1 cellular context compared by ENCODE assay signal in the genomic region with DNA sequence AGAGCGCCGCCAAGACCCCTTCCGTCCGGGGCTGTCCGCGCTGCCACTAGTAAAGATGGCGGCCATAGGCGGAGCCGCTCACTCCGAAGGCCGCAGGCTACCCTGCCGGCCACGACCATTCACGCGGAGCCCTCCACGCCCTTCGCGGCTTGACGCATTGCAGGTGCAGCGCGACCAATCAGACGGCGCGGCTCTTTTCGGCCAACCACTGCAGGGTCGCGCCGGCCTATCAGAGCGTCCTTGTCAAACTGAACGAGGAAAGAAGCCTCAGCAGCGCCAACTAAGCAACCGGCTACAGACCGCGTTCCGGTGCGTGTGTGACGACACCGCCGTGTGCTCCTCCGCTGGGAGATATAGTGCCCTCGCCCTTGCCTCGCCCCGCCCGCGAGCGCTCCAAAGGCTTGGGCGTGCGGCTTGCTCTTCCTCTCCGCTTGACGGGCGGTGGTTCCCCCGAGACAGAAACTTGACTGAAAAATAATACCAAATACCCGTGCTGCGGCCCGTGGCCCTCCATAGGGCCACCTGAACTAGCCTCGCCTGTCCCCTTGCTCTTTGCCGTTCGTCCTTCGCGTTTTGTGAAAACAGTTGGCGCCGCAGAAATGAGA.
TF ChIP-seq lines count a peak whose summit lies in the region.

No MANE protein-coding gene starts in this region.

TF ChIP-seq in SK-N-SH, 30 proteins besides CTCF, POLR2A, EP300 and RAD21 (continued from another document):
- no peak for TF ChIP-seq EZH2phosphoT487 (IDR thresholded peaks at IDR 0.05; ENCODE audit: borderline replicate concordance, low read depth)
- TF ChIP-seq IRF3 (IDR thresholded peaks at IDR 0.05; ENCODE audit: low read depth, low read length) = peak; percentile 60
- peak; percentile 58 for TF ChIP-seq GABPA (IDR thresholded peaks at IDR 0.05; ENCODE audit: low read depth)
- peak; percentile 76 for TF ChIP-seq MXI1 (IDR thresholded peaks at IDR 0.05; ENCODE audit: low read depth, low read length)
- TF ChIP-seq FOXJ3 (CRISPR knock-in tag; IDR thresholded peaks at IDR 0.05) = peak; percentile 57; the same call in 1 of the 2 replicates
- TF ChIP-seq, protein P1, sequence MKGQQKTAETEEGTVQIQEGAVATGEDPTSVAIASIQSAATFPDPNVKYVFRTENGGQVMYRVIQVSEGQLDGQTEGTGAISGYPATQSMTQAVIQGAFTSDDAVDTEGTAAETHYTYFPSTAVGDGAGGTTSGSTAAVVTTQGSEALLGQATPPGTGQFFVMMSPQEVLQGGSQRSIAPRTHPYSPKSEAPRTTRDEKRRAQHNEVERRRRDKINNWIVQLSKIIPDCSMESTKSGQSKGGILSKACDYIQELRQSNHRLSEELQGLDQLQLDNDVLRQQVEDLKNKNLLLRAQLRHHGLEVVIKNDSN (IDR thresholded peaks at IDR 0.05; ENCODE audit: borderline replicate concordance, low read depth) = peak; percentile 57
- peak; percentile 86 for TF ChIP-seq ELF1 (IDR thresholded peaks at IDR 0.05)
- TF ChIP-seq, protein P2, sequence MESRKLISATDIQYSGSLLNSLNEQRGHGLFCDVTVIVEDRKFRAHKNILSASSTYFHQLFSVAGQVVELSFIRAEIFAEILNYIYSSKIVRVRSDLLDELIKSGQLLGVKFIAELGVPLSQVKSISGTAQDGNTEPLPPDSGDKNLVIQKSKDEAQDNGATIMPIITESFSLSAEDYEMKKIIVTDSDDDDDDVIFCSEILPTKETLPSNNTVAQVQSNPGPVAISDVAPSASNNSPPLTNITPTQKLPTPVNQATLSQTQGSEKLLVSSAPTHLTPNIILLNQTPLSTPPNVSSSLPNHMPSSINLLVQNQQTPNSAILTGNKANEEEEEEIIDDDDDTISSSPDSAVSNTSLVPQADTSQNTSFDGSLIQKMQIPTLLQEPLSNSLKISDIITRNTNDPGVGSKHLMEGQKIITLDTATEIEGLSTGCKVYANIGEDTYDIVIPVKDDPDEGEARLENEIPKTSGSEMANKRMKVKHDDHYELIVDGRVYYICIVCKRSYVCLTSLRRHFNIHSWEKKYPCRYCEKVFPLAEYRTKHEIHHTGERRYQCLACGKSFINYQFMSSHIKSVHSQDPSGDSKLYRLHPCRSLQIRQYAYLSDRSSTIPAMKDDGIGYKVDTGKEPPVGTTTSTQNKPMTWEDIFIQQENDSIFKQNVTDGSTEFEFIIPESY (IDR thresholded peaks at IDR 0.05; ENCODE audit: borderline replicate concordance, low read depth) = peak; percentile 62; the same call in 1 of the 2 replicates
- TF ChIP-seq SIN3A (IDR thresholded peaks at IDR 0.05; ENCODE audit: borderline replicate concordance, low read depth, low read length) = peak; percentile 75; the same call in 1 of the 2 replicates
- TF ChIP-seq RXRA (IDR thresholded peaks at IDR 0.05; ENCODE audit: borderline replicate concordance, low read depth) = no peak
- no peak for TF ChIP-seq SMC3 (IDR thresholded peaks at IDR 0.05; ENCODE audit: low read depth, low read length)
- TF ChIP-seq GATA2 (CRISPR knock-in tag; IDR thresholded peaks at IDR 0.05) = no peak
- TF ChIP-seq TCF12 (IDR thresholded peaks at IDR 0.05) = peak; percentile 53
- TF ChIP-seq PBX3 (IDR thresholded peaks at IDR 0.05) = peak; percentile 92
- peak; percentile 87 for TF ChIP-seq FOXM1 (IDR thresholded peaks at IDR 0.05; ENCODE audit: low read depth)
- peak; percentile 47; the same call in 1 of the 2 replicates for TF ChIP-seq TEAD4 (IDR thresholded peaks at IDR 0.05; ENCODE audit: borderline replicate concordance, insufficient read depth)
- peak; percentile 80 for TF ChIP-seq POLR2AphosphoS5 (IDR thresholded peaks at IDR 0.05; ENCODE audit: low read depth, low read length)
- TF ChIP-seq TAF1 (IDR thresholded peaks at IDR 0.05; ENCODE audit: borderline replicate concordance, low read depth, low read length) = peak; percentile 89
- TF ChIP-seq MAX (IDR thresholded peaks at IDR 0.05; ENCODE audit: low read depth) = peak; percentile 96
- peak; percentile 99 for TF ChIP-seq YY1 (IDR thresholded peaks at IDR 0.05; ENCODE audit: low read depth)
- no peak for TF ChIP-seq REST (IDR thresholded peaks at IDR 0.05; ENCODE audit: low read depth, low read length)
- peak; percentile 95 for TF ChIP-seq CHD2 (IDR thresholded peaks at IDR 0.05; ENCODE audit: low read length, partially characterized antibody)
TF ChIP-seq in SK-N-SH: peak in this region for 19.
